ENCODE assay signal across 13 cellular contexts in the genomic region with DNA sequence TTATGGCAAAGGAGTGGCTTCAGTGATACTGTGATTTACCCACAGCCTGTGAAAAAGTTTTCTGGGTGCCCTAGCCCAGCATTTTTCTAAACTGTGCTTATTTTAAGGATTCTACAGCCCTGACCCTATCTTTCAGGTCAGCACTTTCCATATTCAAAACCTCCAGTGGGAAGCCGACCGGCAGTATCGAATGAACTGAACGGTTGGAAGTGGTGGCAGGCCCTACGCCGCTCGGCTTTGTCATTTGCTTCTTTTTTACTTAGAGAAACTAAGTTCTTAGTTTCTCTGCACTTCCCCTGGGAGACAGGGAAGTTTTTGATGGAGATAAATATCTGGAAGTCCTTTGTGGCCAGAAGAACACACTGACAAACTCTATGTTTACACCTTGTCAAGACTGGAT. TPM values are rescaled to one million over a fixed set of nuclear protein-coding genes. Genes with fewer than 3 reads are reported as not detected.
A peak's percentile ranks its signal among the peaks of the same experiment; 100 is the strongest.
DNase-seq lines count a peak whose midpoint lies in the region; ATAC-seq and TF ChIP-seq lines count a peak whose summit lies in the region.
"Had no signal": no experiment of that assay in that cellular context is flagged by ENCODE, and none has a peak within 500 bp of the region (broad histone marks: within the 10 kb centered on the region; RNA-seq: fewer than 3 reads in every experiment).

No MANE protein-coding gene starts in this region.

- H3K9ac ChIP-seq in HUES6 (ENCODE audit: low read length), result no peak overlapping the region

- no peak overlapping the region for H3K27ac Mint-ChIP-seq in dendritic cell treated with granulocyte-macrophage colony-stimulating factor and Interleukin-4, amounts not matched to agents 40 ng/mL and 50 ng/mL, for 4 days
- no peak overlapping the region for H3K27ac Mint-ChIP-seq in nephron

- DNase-seq in NCI-H2196 (lab: John Stamatoyannopoulos, UW; ENCODE audit: unreplicated experiment) (no peak), NCI-H2171 (lab: John Stamatoyannopoulos, UW) (no peak), cardiac septum (ENCODE audit: low spot score) (no peak)
- DNase-seq: KG1, NCI-H226 had no signal

- peak overlapping the region; percentile 85 for H3K4me3 ChIP-seq in HUES6 (ENCODE audit: low read depth, low read length)

- no peak for ATAC-seq in GM21423 (IDR thresholded peaks at IDR 0.05; ENCODE audit: unreplicated experiment)

- H3K36me3 Mint-ChIP-seq in dendritic cell treated with granulocyte-macrophage colony-stimulating factor and Interleukin-4, amounts not matched to agents 40 ng/mL and 50 ng/mL, for 4 days (ENCODE audit: low read depth), result no peaks in the 10 kb centered on the region
- no peaks in the 10 kb centered on the region for H3K36me3 Mint-ChIP-seq in nephron (ENCODE audit: low read depth)

- no peaks in the 10 kb centered on the region for H3K9me3 Mint-ChIP-seq in dendritic cell treated with granulocyte-macrophage colony-stimulating factor and Interleukin-4, amounts not matched to agents 40 ng/mL and 50 ng/mL, for 4 days
- H3K9me3 Mint-ChIP-seq in nephron, result peaks cover 2% of the 10 kb centered on the region

- peaks cover 17% of the 10 kb centered on the region for H3K4me1 Mint-ChIP-seq in dendritic cell treated with granulocyte-macrophage colony-stimulating factor and Interleukin-4, amounts not matched to agents 40 ng/mL and 50 ng/mL, for 4 days (ENCODE audit: low read depth)
- H3K4me1 Mint-ChIP-seq in nephron, result peaks cover 9% of the 10 kb centered on the region

- peaks cover 56% of the 10 kb centered on the region for H3K27me3 ChIP-seq in HUES6 (ENCODE audit: control insufficient read depth, insufficient read depth, low read length)

- H3K4me3 Mint-ChIP-seq in dendritic cell treated with granulocyte-macrophage colony-stimulating factor and Interleukin-4, amounts not matched to agents 40 ng/mL and 50 ng/mL, for 4 days, result peak overlapping the region; percentile 47
- peak overlapping the region; percentile 81 to 86 (median 82) for H3K4me3 Mint-ChIP-seq in nephron

- peaks cover 62% of the 10 kb centered on the region for H3K27me3 Mint-ChIP-seq in dendritic cell treated with granulocyte-macrophage colony-stimulating factor and Interleukin-4, amounts not matched to agents 40 ng/mL and 50 ng/mL, for 4 days
- peaks cover 73% of the 10 kb centered on the region for H3K27me3 Mint-ChIP-seq in nephron (ENCODE audit: low read depth)

- intact Hi-C loops in dendritic cell treated with granulocyte-macrophage colony-stimulating factor and Interleukin-4, amounts not matched to agents 40 ng/mL and 50 ng/mL, for 4 days (cut with micrococcal nuclease), result no loop called here
- intact Hi-C loops in cardiac septum (cut with DNase I), result no loop called here

- H3K36me3 ChIP-seq in HUES6 (ENCODE audit: control insufficient read depth, insufficient read depth, low read length), result no peaks in the 10 kb centered on the region
- H3K36me3 ChIP-seq: thoracic aorta had no signal

- TF ChIP-seq CTCF in C4-2B (conservative IDR thresholded peaks at IDR 0.05), result no peak
- no peak for TF ChIP-seq CTCF in nephron (IDR thresholded peaks at IDR 0.05; ENCODE audit: unreplicated experiment in 3 of 3)

- H3K4me1 ChIP-seq in HUES6 (ENCODE audit: control insufficient read depth, insufficient read depth, low read length), result peaks cover 12% of the 10 kb centered on the region

- H3K9me3 ChIP-seq in HUES6 (ENCODE audit: control insufficient read depth, insufficient read depth, low read depth, low read length), result no peaks in the 10 kb centered on the region
- H3K9me3 ChIP-seq: thoracic aorta had no signal

- peak overlapping the region; percentile 64 for H3K27ac ChIP-seq in C4-2B
- H3K27ac ChIP-seq in HUES6 (ENCODE audit: low read depth, low read length), result no peak overlapping the region
- H3K27ac ChIP-seq: thoracic aorta had no signal

RNA-seq across cellular contexts. Expression of gene GLB1L2, which starts 1.0 kb away (rescaled TPM):
- 0.57 TPM for total RNA-seq in cardiac septum
- total RNA-seq: myocyte had no signal

RNA-seq across cellular contexts. Expression of gene GLB1L3, which starts 56.6 kb away (rescaled TPM):
- not detected for total RNA-seq in cardiac septum
- total RNA-seq: glomerular endothelial cell, myocyte, thoracic aorta had no signal
